In the genomic region with DNA sequence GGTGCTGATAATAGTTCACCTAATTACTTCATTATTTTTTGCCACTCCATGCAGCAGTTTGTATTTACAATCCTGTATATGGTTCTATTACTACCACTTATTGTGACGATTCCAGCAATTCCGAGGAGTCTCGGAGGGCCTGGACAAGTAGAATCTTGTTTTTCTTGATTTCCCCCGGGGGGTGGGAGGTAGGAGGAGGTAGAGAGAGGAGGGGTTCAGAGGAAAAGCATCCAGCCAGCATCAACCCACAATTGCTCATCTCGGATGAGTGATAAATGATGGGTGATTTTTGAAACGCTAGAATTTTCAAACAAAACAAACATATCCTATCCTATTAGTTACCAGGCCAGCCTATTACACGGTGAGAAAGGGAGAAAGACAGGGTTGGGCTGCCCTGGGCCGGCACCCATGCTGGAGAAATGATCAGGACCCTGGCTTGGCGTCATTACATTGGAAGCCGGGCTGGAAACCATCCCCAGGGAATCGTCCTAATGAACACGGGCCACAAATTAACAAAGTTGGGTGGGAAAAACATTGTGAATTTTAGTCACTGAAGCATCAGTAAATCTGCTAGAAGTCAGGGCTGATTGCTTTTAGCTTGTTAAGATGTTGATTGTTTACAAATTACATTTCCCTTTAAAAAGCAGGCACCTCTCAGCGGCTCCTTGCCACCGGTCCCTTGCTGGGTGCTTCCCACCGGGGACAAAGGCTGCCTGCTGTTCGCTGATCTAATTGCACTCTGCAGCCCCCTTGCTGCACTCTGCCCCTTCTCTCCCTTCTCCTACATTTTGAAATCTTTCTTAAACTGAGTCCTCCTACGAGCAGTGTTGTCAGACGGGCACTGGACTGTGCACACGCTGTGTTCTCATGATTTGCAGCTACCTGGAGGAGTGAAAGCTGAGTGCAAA, we compare ENCODE assay signal across 24 cellular contexts.
DNase-seq lines count a peak whose midpoint lies in the region; ATAC-seq, FAIRE-seq and TF ChIP-seq lines count a peak whose summit lies in the region.
"Had no signal": no experiment of that assay in that cellular context is flagged by ENCODE, and none has a peak within 500 bp of the region (broad histone marks: within the 10 kb centered on the region; RNA-seq: fewer than 3 reads in every experiment).

No MANE protein-coding gene starts in this region.

- in situ Hi-C loops in HepG2 (cut with HindIII; ENCODE audit: extremely low pct_ligation_motif_present, low pct_unique_long_range_greater_than_20kb): no loop called here

- H3K79me2 ChIP-seq in H1 (ENCODE audit: control insufficient read depth in 1 of 2, insufficient read depth in 2 of 2, low read length in 2 of 2): no peaks in the 10 kb centered on the region
- H3K79me2 ChIP-seq in neural progenitor cell (ENCODE audit: low read depth): no peaks in the 10 kb centered on the region
- no peaks in the 10 kb centered on the region for H3K79me2 ChIP-seq in HepG2 (ENCODE audit: insufficient read depth, low read length)

- no peak for TF ChIP-seq POLR2A in H1 (IDR thresholded peaks at IDR 0.05; ENCODE audit: control extremely low read depth in 1 of 2, low read depth in 2 of 2, low read length in 2 of 2)
- TF ChIP-seq POLR2A in HepG2 (IDR thresholded peaks at IDR 0.05; ENCODE audit: insufficient read depth in 1 of 2, low read depth in 2 of 2, low read length in 2 of 2): no peak

- no peak overlapping the region for H2BK12ac ChIP-seq in H1 (ENCODE audit: low read depth, low read length)

- H3K56ac ChIP-seq in H1 (replicated peaks; ENCODE audit: insufficient read length, low read depth, low read length): no peak overlapping the region

- H3K4me3 ChIP-seq in HUES64 (ENCODE audit: low read length) (0 out of 2 replicates have a peak overlapping the region, but pooled peaks have one; percentile 2), H1 (ENCODE audit: extremely low read depth in 1 of 4, insufficient read depth in 2 of 4, low read depth in 3 of 4, low read length in 4 of 4) (peak overlapping the region in 1 of 4 experiments; percentile 42; a peak in 2 of 8 replicates), neural progenitor cell (peak overlapping the region; percentile 28), HepG2 (replicated peaks in 1 of 3; ENCODE audit: insufficient read depth in 1 of 3, low read depth in 2 of 3, low read length in 3 of 3) (no peak overlapping the region)
- H3K4me3 ChIP-seq: adrenal gland, cardiac muscle cell, heart left ventricle, mucosa of descending colon, testis had no signal

- H3K27me3 Mint-ChIP-seq in neural progenitor cell (ENCODE audit: insufficient read depth, low read depth): peaks cover 11% of the 10 kb centered on the region

- H3K4me2 ChIP-seq in H1 (ENCODE audit: insufficient read depth in 1 of 2, low read depth in 2 of 2, low read length in 2 of 2) (peak overlapping the region; percentile 22 to 62), neural progenitor cell (peak overlapping the region; percentile 73), HepG2 (ENCODE audit: low read depth, low read length) (no peak overlapping the region)

- H3K4me1 ChIP-seq in HUES64 (ENCODE audit: insufficient read depth, low read length): peaks cover 17% of the 10 kb centered on the region; the same call in 1 of the 2 replicates
- H3K4me1 ChIP-seq in H1 (replicated peaks in 1 of 4; ENCODE audit: control insufficient read depth in 3 of 4, insufficient read depth in 4 of 4, low read length in 3 of 4): peaks cover 0 to 16% (median 9%) of the 10 kb centered on the region in 4 experiments; a peak in 5 of 7 replicates
- peaks cover 63% of the 10 kb centered on the region for H3K4me1 ChIP-seq in neural progenitor cell
- no peaks in the 10 kb centered on the region for H3K4me1 ChIP-seq in HepG2 (ENCODE audit: insufficient read depth, low read length)
- H3K4me1 ChIP-seq: adrenal gland, heart left ventricle, testis had no signal

- no peak overlapping the region for H2BK20ac ChIP-seq in H1 (ENCODE audit: low read length)

- no peak overlapping the region for H2BK15ac ChIP-seq in H1 (ENCODE audit: low read length)

- no peak overlapping the region for H3K18ac ChIP-seq in H1 (ENCODE audit: extremely low read depth, low read length)

- peaks cover 27% of the 10 kb centered on the region for H3K4me1 Mint-ChIP-seq in neural progenitor cell
- H3K4me1 Mint-ChIP-seq: CD14-positive monocyte; stimulated activated memory B cell treated with anti-CD40 and anti-IgM and Interleukin-4, amounts not matched to agents 10 μg/mL and 1 μg/mL and 100 μg/mL, for 72 hours had no signal

- no peaks in the 10 kb centered on the region for H3K36me3 Mint-ChIP-seq in neural progenitor cell
- H3K36me3 Mint-ChIP-seq: CD14-positive monocyte; stimulated activated memory B cell treated with anti-CD40 and anti-IgM and Interleukin-4, amounts not matched to agents 10 μg/mL and 1 μg/mL and 100 μg/mL, for 72 hours had no signal

- peaks cover 34% of the 10 kb centered on the region for H3F3A ChIP-seq in neural progenitor cell (ENCODE audit: low read depth)

- no peak overlapping the region for H3K23ac ChIP-seq in H1 (ENCODE audit: insufficient read length)

- H2BK120ac ChIP-seq in H1 (replicated peaks; ENCODE audit: low read depth, low read length): no peak overlapping the region

- H3K4ac ChIP-seq in H1 (replicated peaks; ENCODE audit: insufficient read length, low read depth, low read length): no peak overlapping the region

- ATAC-seq in GM18520 (IDR thresholded peaks at IDR 0.05; ENCODE audit: unreplicated experiment) (no peak), HepG2 (no peak)
- ATAC-seq: heart left ventricle; mucosa of descending colon; stimulated activated memory B cell treated with anti-CD40 and anti-IgM and Interleukin-4, amounts not matched to agents 10 μg/mL and 1 μg/mL and 100 μg/mL, for 72 hours had no signal

- TF ChIP-seq RAD21 in H1 (IDR thresholded peaks at IDR 0.05 in 1 of 2, conservative IDR thresholded peaks at IDR 0.05 in 1 of 2; ENCODE audit: low read depth in 2 of 2, low read length in 2 of 2) (no peak), HepG2 (CRISPR knock-in tag; IDR thresholded peaks at IDR 0.05) (no peak)

- H4K91ac ChIP-seq in H1 (replicated peaks; ENCODE audit: insufficient read length, low read length): no peak overlapping the region

- CTCF ChIA-PET in H1 (lab: Charles Lee; ENCODE audit: partially characterized antibody) (interaction anchor here (1.2 to 1.5 kb wide), 3 partner anchors 12 to 170 kb away, joined by 3 to 4 read pairs (median 3); no protein-coding TSS in a partner anchor), HepG2 (lab: Yijun Ruan, JAX; ENCODE audit: low intra/inter-chr PET ratio, low total read pairs) (no interaction called here)

- peaks cover 3% of the 10 kb centered on the region for H3K9me3 Mint-ChIP-seq in neural progenitor cell
- H3K9me3 Mint-ChIP-seq: activated T-cell treated with anti-CD3 and anti-CD28 coated beads, Interleukin-2, amount 50 U/mL, for 24 hours; neural crest cell; stimulated activated memory B cell treated with anti-CD40 and anti-IgM and Interleukin-4, amounts not matched to agents 10 μg/mL and 1 μg/mL and 100 μg/mL, for 72 hours had no signal

- no peak overlapping the region for H3K27ac ChIP-seq in HUES64 (ENCODE audit: low read depth, low read length)
- no peak overlapping the region for H3K27ac ChIP-seq in H1 (ENCODE audit: low read depth, low read length)
- H3K27ac ChIP-seq in neural progenitor cell: peak overlapping the region; percentile 35
- no peak overlapping the region for H3K27ac ChIP-seq in HepG2 (ENCODE audit: extremely low read length, insufficient read depth, low read length)
- H3K27ac ChIP-seq: adrenal gland, cardiac muscle cell, heart left ventricle, testis had no signal

- no peaks in the 10 kb centered on the region for H3K9me3 ChIP-seq in HUES64 (ENCODE audit: insufficient read depth, low read depth, low read length)
- no peaks in the 10 kb centered on the region for H3K9me3 ChIP-seq in H1 (ENCODE audit: insufficient read depth in 2 of 2, low read depth in 1 of 2, low read length in 1 of 2)
- H3K9me3 ChIP-seq in neural progenitor cell (ENCODE audit: low read depth): no peaks in the 10 kb centered on the region
- H3K9me3 ChIP-seq in HepG2 (ENCODE audit: low read length): no peaks in the 10 kb centered on the region
- H3K9me3 ChIP-seq: adrenal gland, heart left ventricle, mucosa of descending colon, testis had no signal

- TF ChIP-seq EP300 in H1 (IDR thresholded peaks at IDR 0.05; ENCODE audit: borderline replicate concordance in 1 of 2, low read depth in 2 of 2, low read length in 2 of 2): no peak
- no peak for TF ChIP-seq EP300 in HepG2 (IDR thresholded peaks at IDR 0.05; ENCODE audit: low read depth in 2 of 2, low read length in 2 of 2)
- TF ChIP-seq EP300 in HepG2 (CRISPR knock-in tag; IDR thresholded peaks at IDR 0.05; ENCODE audit: borderline replicate concordance): no peak

- peaks cover 80% of the 10 kb centered on the region for H3K27me3 ChIP-seq in HUES64 (ENCODE audit: insufficient read depth, low read length)
- peaks cover 25 to 62% (median 45%) of the 10 kb centered on the region in 4 experiments for H3K27me3 ChIP-seq in H1 (replicated peaks in 1 of 4; ENCODE audit: control insufficient read depth in 3 of 4, extremely low read depth in 1 of 4, insufficient read depth in 3 of 4, low read length in 3 of 4)
- H3K27me3 ChIP-seq in neural progenitor cell: peaks cover 24% of the 10 kb centered on the region
- H3K27me3 ChIP-seq in HepG2 (ENCODE audit: control insufficient read depth in 1 of 2, insufficient read depth in 2 of 2, low read length in 2 of 2): peaks cover 2 to 49% of the 10 kb centered on the region in 2 experiments; a peak in 3 of 5 replicates
- H3K27me3 ChIP-seq: testis had no signal

- peak overlapping the region; percentile 7 for H3K4me3 Mint-ChIP-seq in neural progenitor cell
- H3K4me3 Mint-ChIP-seq: activated T-cell treated with anti-CD3 and anti-CD28 coated beads, Interleukin-2, amount 50 U/mL, for 24 hours; neural crest cell; stimulated activated memory B cell treated with anti-CD40 and anti-IgM and Interleukin-4, amounts not matched to agents 10 μg/mL and 1 μg/mL and 100 μg/mL, for 72 hours had no signal

- intact Hi-C loops in HepG2 (cut with micrococcal nuclease; ENCODE audit: unreplicated experiment): loop anchor here (10.0 kb wide), 1 partner anchor 178 kb away; no protein-coding TSS in a partner anchor

- no peak overlapping the region for H2AK5ac ChIP-seq in H1 (ENCODE audit: low read depth, low read length)

- H3K14ac ChIP-seq in H1 (ENCODE audit: insufficient read length): no peak overlapping the region

- BruUV-seq in HepG2 (replicated peaks; lab: Mats Ljungman, UMichigan): no TSS peak

- H2AFZ ChIP-seq in H1 (ENCODE audit: low read length): no peak overlapping the region
- peak overlapping the region; percentile 37 for H2AFZ ChIP-seq in neural progenitor cell (replicated peaks)
- no peak overlapping the region for H2AFZ ChIP-seq in HepG2 (ENCODE audit: low read length)

- no peak overlapping the region for H3K27ac Mint-ChIP-seq in neural progenitor cell
- H3K27ac Mint-ChIP-seq: activated T-cell treated with anti-CD3 and anti-CD28 coated beads, Interleukin-2, amount 50 U/mL, for 24 hours; stimulated activated memory B cell treated with anti-CD40 and anti-IgM and Interleukin-4, amounts not matched to agents 10 μg/mL and 1 μg/mL and 100 μg/mL, for 72 hours had no signal

- H3K79me1 ChIP-seq in H1 (ENCODE audit: low read depth, low read length): no peaks in the 10 kb centered on the region

- FAIRE-seq in H1 (lab: Jason Lieb, UNC) (no peak), HepG2 (lab: Jason Lieb, UNC) (no peak)
- FAIRE-seq: D721Med had no signal

- peaks cover 0 to 2% of the 10 kb centered on the region in 2 experiments for H4K20me1 ChIP-seq in H1 (replicated peaks in 1 of 2; ENCODE audit: control insufficient read depth in 1 of 2, insufficient read depth in 2 of 2, low read length in 2 of 2)
- H4K20me1 ChIP-seq in neural progenitor cell (ENCODE audit: low read depth): no peaks in the 10 kb centered on the region
- no peaks in the 10 kb centered on the region for H4K20me1 ChIP-seq in HepG2 (ENCODE audit: insufficient read depth, low read length)

- no peak overlapping the region for H4K5ac ChIP-seq in H1 (ENCODE audit: insufficient read length, low read depth, low read length)

- no peak overlapping the region for H4K8ac ChIP-seq in H1 (ENCODE audit: extremely low read depth, insufficient read depth, low read length)

- TF ChIP-seq CTCF in H1 (IDR thresholded peaks at IDR 0.05; ENCODE audit: control extremely low read depth in 1 of 3, insufficient read depth in 1 of 3, low read depth in 1 of 3, low read length in 3 of 3): no peak
- TF ChIP-seq CTCF in neural progenitor cell (IDR thresholded peaks at IDR 0.05): no peak
- no peak for TF ChIP-seq CTCF in HepG2 (CRISPR knock-in tag; IDR thresholded peaks at IDR 0.05)

- H3K36me3 ChIP-seq in HUES64 (ENCODE audit: insufficient read depth, low read length): no peaks in the 10 kb centered on the region
- no peaks in the 10 kb centered on the region for H3K36me3 ChIP-seq in H1 (ENCODE audit: control insufficient read depth in 2 of 4, insufficient read depth in 4 of 4, low read length in 3 of 4)
- H3K36me3 ChIP-seq in neural progenitor cell: no peaks in the 10 kb centered on the region
- H3K36me3 ChIP-seq in HepG2 (replicated peaks in 1 of 2; ENCODE audit: control insufficient read depth in 1 of 2, insufficient read depth in 2 of 2, low read length in 2 of 2): no peaks in the 10 kb centered on the region
- H3K36me3 ChIP-seq: adrenal gland, cardiac muscle cell, heart left ventricle had no signal

- 8% methylated on average over 17 of the region's 19 CpGs for WGBS in HUES64
- 13% methylated on average over 19 of the region's 19 CpGs; no CpG with 5 or more reads in 1 of the 2 experiments for WGBS in H1 (ENCODE audit: extremely low coverage in 1 of 2, insufficient coverage in 1 of 2, insufficient read length in 1 of 2, insufficient replicate concordance in 2 of 2, low coverage in 1 of 2, low lambda C conversion rate in 2 of 2, missing lambda C conversion rate in 1 of 2), 2 experiments
- WGBS in HepG2 (ENCODE audit: low lambda C conversion rate): 12% methylated on average over 19 of the region's 19 CpGs

- no peak overlapping the region for H2BK5ac ChIP-seq in H1 (ENCODE audit: low read depth, low read length)

- POLR2A ChIA-PET in H1 (lab: Charles Lee; ENCODE audit: partially characterized antibody) (no interaction called here), HepG2 (lab: Yijun Ruan, JAX) (no interaction called here)

- DNase-seq in NCI-H2171 (lab: John Stamatoyannopoulos, UW): peak; percentile 25
- no peak for DNase-seq in H1 (ENCODE audit: low read depth in 1 of 2, low spot score in 2 of 2)
- peak; percentile 59 for DNase-seq in neural progenitor cell (ENCODE audit: low spot score)
- DNase-seq in activated CD4-positive, alpha-beta T cell treated with anti-CD3 and anti-CD28 coated beads for 48 hours: no peak
- DNase-seq in HepG2 (ENCODE audit: low spot score): no peak
- no peak for DNase-seq in NCI-H774 (lab: John Stamatoyannopoulos, UW)
- DNase-seq: activated CD8-positive, alpha-beta memory T cell treated with anti-CD3 and anti-CD28 coated beads for 24 hours; activated naive CD4-positive, alpha-beta T cell; activated T-cell treated with anti-CD3 and anti-CD28 coated beads, Interleukin-2, amount 50 U/mL, for 24 hours; adrenal gland; heart left ventricle; Kasumi-1; mucosa of descending colon; SHP77; stimulated activated CD4-positive, alpha-beta T cell treated with anti-CD3 and anti-CD28 coated beads, Interleukin-1b, Interleukin-23, amount 100 ng/mL, for 48 hours; T-helper 1 cell; testis had no signal

- peaks cover 7% of the 10 kb centered on the region; the same call in 1 of the 2 replicates for H3K23me2 ChIP-seq in H1 (ENCODE audit: low read depth, low read length)

- H3K9ac ChIP-seq in HUES64 (ENCODE audit: low read depth, low read length) (no peak overlapping the region), H1 (replicated peaks in 1 of 4; ENCODE audit: extremely low read depth in 1 of 4, low read depth in 3 of 4, low read length in 3 of 4) (no peak overlapping the region), neural progenitor cell (no peak overlapping the region), HepG2 (ENCODE audit: insufficient read depth, low read depth, low read length) (no peak overlapping the region)

Comparison
In these comparisons a context has a peak if more than half of its experiments do, and no peak if none do; other contexts are left out.
1. H3K4me3 ChIP-seq: peak in HUES64 (single experiment) and neural progenitor cell (single experiment); none in HepG2 (0 of 3).
2. DNase-seq: peak in NCI-H2171 (single experiment) and neural progenitor cell (single experiment); none in H1 (0 of 2), activated CD4-positive, alpha-beta T cell treated with anti-CD3 and anti-CD28 coated beads for 48 hours (single experiment), HepG2 (single experiment) and NCI-H774 (single experiment).